In the genomic region with DNA sequence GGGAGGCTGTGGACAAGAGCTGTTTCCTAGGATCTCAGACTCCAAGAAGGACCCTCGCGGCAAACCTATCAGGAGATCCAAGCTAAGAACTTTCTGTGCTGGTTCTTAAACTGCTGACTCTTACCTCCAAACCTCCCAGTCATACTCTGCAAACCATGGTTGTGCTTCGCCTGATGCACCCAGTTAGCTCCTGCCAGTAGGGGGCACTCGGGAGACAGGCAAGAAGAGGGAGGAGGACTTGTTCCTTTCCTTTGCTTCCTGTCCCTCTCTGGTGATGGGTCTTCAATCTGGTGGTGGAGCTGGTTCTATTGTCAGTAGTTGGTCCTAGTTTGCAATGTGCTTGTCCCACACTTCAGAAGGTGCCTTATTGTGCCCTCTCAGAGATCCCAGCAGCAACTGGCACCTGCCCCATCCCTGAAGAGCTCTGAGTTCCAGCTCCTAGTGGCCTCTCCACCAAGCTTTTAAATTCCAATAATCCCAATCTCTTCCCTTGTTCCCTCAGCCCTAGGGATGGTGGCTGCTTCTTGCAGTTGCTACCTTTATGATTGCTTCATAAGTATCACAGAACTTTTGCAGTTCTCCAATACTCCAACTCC, we compare ENCODE assay signal across 8 cellular contexts.
A peak's percentile ranks its signal among the peaks of the same experiment; 100 is the strongest.
DNase-seq lines count a peak whose midpoint lies in the region; ATAC-seq, FAIRE-seq and TF ChIP-seq lines count a peak whose summit lies in the region.

No MANE protein-coding gene starts in this region.

- no peaks in the 10 kb centered on the region for H3K36me3 Mint-ChIP-seq in activated CD8-positive, alpha-beta T cell treated with anti-CD3 and anti-CD28 coated beads, Interleukin-2, amount 10 ng/mL, durations not matched to agents 7 days and 5 days (ENCODE audit: low read depth)
- H3K36me3 Mint-ChIP-seq in T-helper 17 cell (ENCODE audit: low read depth), result peaks cover 4% of the 10 kb centered on the region

- no peaks in the 10 kb centered on the region for H3K9me3 Mint-ChIP-seq in activated CD8-positive, alpha-beta T cell treated with anti-CD3 and anti-CD28 coated beads, Interleukin-2, amount 10 ng/mL, durations not matched to agents 7 days and 5 days (ENCODE audit: insufficient read depth)

- H3K4me3 ChIP-seq in hepatocyte (no peak overlapping the region), esophagus muscularis mucosa (no peak overlapping the region)

- no peaks in the 10 kb centered on the region for H3K4me1 Mint-ChIP-seq in activated CD8-positive, alpha-beta T cell treated with anti-CD3 and anti-CD28 coated beads, Interleukin-2, amount 10 ng/mL, durations not matched to agents 7 days and 5 days (ENCODE audit: low read depth)
- H3K4me1 Mint-ChIP-seq in T-helper 17 cell, result no peaks in the 10 kb centered on the region

- no peak overlapping the region for H3K4me3 Mint-ChIP-seq in activated CD8-positive, alpha-beta T cell treated with anti-CD3 and anti-CD28 coated beads, Interleukin-2, amount 10 ng/mL, durations not matched to agents 7 days and 5 days
- no peak overlapping the region for H3K4me3 Mint-ChIP-seq in T-helper 17 cell

- H3K79me2 ChIP-seq in hepatocyte, result no peaks in the 10 kb centered on the region

- H3K27me3 ChIP-seq in hepatocyte, result no peaks in the 10 kb centered on the region
- peaks cover 0 to 41% (median 3%) of the 10 kb centered on the region in 4 donors for H3K27me3 ChIP-seq in esophagus muscularis mucosa

- H3K4me1 ChIP-seq in hepatocyte (ENCODE audit: insufficient read depth) (no peaks in the 10 kb centered on the region), esophagus muscularis mucosa (no peaks in the 10 kb centered on the region)

- H3K27ac Mint-ChIP-seq in activated CD8-positive, alpha-beta T cell treated with anti-CD3 and anti-CD28 coated beads, Interleukin-2, amount 10 ng/mL, durations not matched to agents 7 days and 5 days, result no peak overlapping the region
- no peak overlapping the region for H3K27ac Mint-ChIP-seq in T-helper 17 cell

- intact Hi-C loops in esophagus muscularis mucosa (cut with DNase I), result no loop called here

- no peak overlapping the region for H3K27ac ChIP-seq in hepatocyte
- no peak overlapping the region for H3K27ac ChIP-seq in esophagus muscularis mucosa (replicated peaks in 1 of 4)

- 38% methylated on average over 4 of the region's 4 CpGs for WGBS in hepatocyte (ENCODE audit: low lambda C conversion rate, missing lambda C conversion rate)
- 38% methylated on average over 4 of the region's 4 CpGs for WGBS in esophagus muscularis mucosa

- TF ChIP-seq POLR2A in GM12891 (IDR thresholded peaks at IDR 0.05; ENCODE audit: low read depth, low read length) (no peak), esophagus muscularis mucosa (IDR thresholded peaks at IDR 0.05; ENCODE audit: low read depth) (no peak)

- no peaks in the 10 kb centered on the region for H4K20me1 ChIP-seq in hepatocyte (ENCODE audit: insufficient read depth, poor library complexity, severe bottlenecking)

- peaks cover 12% of the 10 kb centered on the region for H3K27me3 Mint-ChIP-seq in activated CD8-positive, alpha-beta T cell treated with anti-CD3 and anti-CD28 coated beads, Interleukin-2, amount 10 ng/mL, durations not matched to agents 7 days and 5 days (ENCODE audit: low read depth)
- H3K27me3 Mint-ChIP-seq in T-helper 17 cell, result peaks cover 25% of the 10 kb centered on the region

- no peaks in the 10 kb centered on the region for H3K9me2 ChIP-seq in hepatocyte (replicated peaks; ENCODE audit: insufficient read depth)

- TF ChIP-seq CTCF in hepatocyte (IDR thresholded peaks at IDR 0.05; ENCODE audit: poor library complexity) (peak; percentile 49), esophagus muscularis mucosa (IDR thresholded peaks at IDR 0.05) (no peak)

- CTCF ChIA-PET in activated CD8-positive, alpha-beta T cell treated with anti-CD3 and anti-CD28 coated beads, Interleukin-2, amount 10 ng/mL, durations not matched to agents 7 days and 5 days (lab: Charles Lee), result interaction anchor here (0.7 to 3.6 kb wide), 20 partner anchors 11 to 920 kb away, joined by 3 to 25 read pairs (median 3); no protein-coding TSS in a partner anchor

- DNase-seq in AG20443 (ENCODE audit: low spot score) (peak; percentile 72), GM12891 (ENCODE audit: insufficient read length, low spot score) (peak; percentile 47), NCI-H345 treated with DMSO at 0.1 percent for 48 hours (lab: John Stamatoyannopoulos, UW; ENCODE audit: unreplicated experiment) (peak; percentile 52), hepatocyte (ENCODE audit: low spot score) (peak; percentile 55), T-helper 17 cell (no peak), esophagus muscularis mucosa (ENCODE audit: extremely low spot score) (no peak)
- DNase-seq in activated CD8-positive, alpha-beta T cell treated with anti-CD3 and anti-CD28 coated beads, Interleukin-2, amount 10 ng/mL, durations not matched to agents 7 days and 5 days, result peak; percentile 79
- peak; percentile 22 for DNase-seq in stimulated activated CD4-positive, alpha-beta T cell treated with anti-CD3 and anti-CD28 coated beads, Interleukin-4, amount 100 ng/mL, for 1 hour

- ATAC-seq in activated CD8-positive, alpha-beta T cell treated with anti-CD3 and anti-CD28 coated beads, Interleukin-2, amount 10 ng/mL, durations not matched to agents 7 days and 5 days, result peak; percentile 68
- ATAC-seq in T-helper 17 cell, result no peak

- H3K9me3 ChIP-seq in hepatocyte (ENCODE audit: low read depth) (no peaks in the 10 kb centered on the region), T-helper 17 cell (ENCODE audit: control insufficient read depth, low read length, poor library complexity, severe bottlenecking) (peaks cover 10% of the 10 kb centered on the region), esophagus muscularis mucosa (peaks cover 0 to 29% (median 4%) of the 10 kb centered on the region in 4 donors)

- H3K36me3 ChIP-seq in hepatocyte (replicated peaks; ENCODE audit: insufficient read depth, low read depth) (no peaks in the 10 kb centered on the region), esophagus muscularis mucosa (no peaks in the 10 kb centered on the region)

- H3K4me2 ChIP-seq in hepatocyte, result no peak overlapping the region

- POLR2A ChIA-PET in activated CD8-positive, alpha-beta T cell treated with anti-CD3 and anti-CD28 coated beads, Interleukin-2, amount 10 ng/mL, durations not matched to agents 7 days and 5 days (lab: Charles Lee), result no interaction called here

- no peak for TF ChIP-seq EP300 in esophagus muscularis mucosa (IDR thresholded peaks at IDR 0.05)

- H2AFZ ChIP-seq in hepatocyte, result no peak overlapping the region

- peak; percentile 77 for FAIRE-seq in GM12891 (lab: Jason Lieb, UNC)

TF ChIP-seq in GM12891, 5 proteins besides CTCF, POLR2A, EP300 and RAD21:
- TF ChIP-seq POU2F2 (IDR thresholded peaks at IDR 0.05; ENCODE audit: low read depth, low read length) (no peak), POLR2AphosphoS5 (IDR thresholded peaks at IDR 0.05; ENCODE audit: low read depth, low read length) (no peak), TAF1 (IDR thresholded peaks at IDR 0.05; ENCODE audit: low read depth, low read length) (no peak), SPI1 (IDR thresholded peaks at IDR 0.05; ENCODE audit: low read depth, low read length) (no peak), PAX5 (IDR thresholded peaks at IDR 0.05; ENCODE audit: insufficient read depth, low read length, severe bottlenecking) (no peak)
TF ChIP-seq in GM12891: peak in this region for 0.

Comparison
In these comparisons a context has a peak if more than half of its experiments do, and no peak if none do; other contexts are left out.
1. DNase-seq: peak in AG20443 (single experiment), GM12891 (single experiment), NCI-H345 treated with DMSO at 0.1 percent for 48 hours (single experiment), activated CD8-positive, alpha-beta T cell treated with anti-CD3 and anti-CD28 coated beads, Interleukin-2, amount 10 ng/mL, durations not matched to agents 7 days and 5 days (single experiment), hepatocyte (single experiment) and stimulated activated CD4-positive, alpha-beta T cell treated with anti-CD3 and anti-CD28 coated beads, Interleukin-4, amount 100 ng/mL, for 1 hour (single experiment); none in T-helper 17 cell (0 of 3) and esophagus muscularis mucosa (single experiment).